16 cellular contexts compared by ENCODE assay signal in genomic region chr14:100528962-100529560, GRCh38. TPM values are rescaled to one million over a fixed set of nuclear protein-coding genes. Genes with fewer than 3 reads are reported as not detected.
A peak's percentile ranks its signal among the peaks of the same experiment; 100 is the strongest.
DNase-seq lines count a peak whose midpoint lies in the region; ATAC-seq, FAIRE-seq and TF ChIP-seq lines count a peak whose summit lies in the region.
"Had no signal": no experiment of that assay in that cellular context is flagged by ENCODE, and none has a peak within 500 bp of the region (broad histone marks: within the 10 kb centered on the region; RNA-seq: fewer than 3 reads in every experiment).

No MANE protein-coding gene starts in this region.

- H3K4me1 ChIP-seq in kidney (ENCODE audit: control insufficient read depth in 1 of 2, insufficient read depth in 1 of 2, low read depth in 1 of 2, low read length in 2 of 2): peaks cover 0 to 6% of the 10 kb centered on the region in 2 donors
- H3K4me1 ChIP-seq: foreskin keratinocyte had no signal

- H3K9ac ChIP-seq in kidney (ENCODE audit: low read length in 2 of 2): no peak overlapping the region
- H3K9ac ChIP-seq: GM23248 had no signal

- H3K27me3 ChIP-seq in WERI-Rb-1 (ENCODE audit: insufficient read depth, low read depth, severe bottlenecking): no peaks in the 10 kb centered on the region
- H3K27me3 ChIP-seq: foreskin keratinocyte, Peyer's patch had no signal

- ATAC-seq in left ventricle myocardium superior: no peak
- ATAC-seq in Right ventricle myocardium inferior: no peak
- no peak for ATAC-seq in GM21381 (IDR thresholded peaks at IDR 0.05; ENCODE audit: unreplicated experiment)
- ATAC-seq: foreskin keratinocyte, left colon had no signal

- H3K9me3 ChIP-seq in WERI-Rb-1 (ENCODE audit: severe bottlenecking) (no peaks in the 10 kb centered on the region), kidney (ENCODE audit: control insufficient read depth in 1 of 2, low read length in 2 of 2) (no peaks in the 10 kb centered on the region)
- H3K9me3 ChIP-seq: Peyer's patch had no signal

- H3K4me3 ChIP-seq in WERI-Rb-1 (ENCODE audit: low read depth, low read length) (no peak overlapping the region), kidney (ENCODE audit: low read length in 2 of 2) (no peak overlapping the region)
- H3K4me3 ChIP-seq: GM23248, Peyer's patch had no signal

- TF ChIP-seq CTCF in WERI-Rb-1 (IDR thresholded peaks at IDR 0.05; ENCODE audit: low read depth, low read length) (no peak), kidney (IDR thresholded peaks at IDR 0.05; ENCODE audit: borderline replicate concordance, extremely low read depth, insufficient read depth) (no peak)

- H3K27ac ChIP-seq in WERI-Rb-1: no peak overlapping the region
- no peak overlapping the region for H3K27ac ChIP-seq in kidney (ENCODE audit: low read depth in 2 of 2, low read length in 2 of 2)
- no peak overlapping the region for H3K27ac ChIP-seq in caudate nucleus (ENCODE audit: low read depth, low read length)
- H3K27ac ChIP-seq: foreskin keratinocyte, GM23248, Peyer's patch had no signal

- DNase-seq in left ventricle myocardium superior (peak; percentile 15), Right ventricle myocardium inferior (ENCODE audit: missing footprints) (no peak), WERI-Rb-1 (peak; percentile 3), kidney (peak; percentile 55), caudate nucleus (lab: John Stamatoyannopoulos, UW) (no peak), OCI-M2 (lab: John Stamatoyannopoulos, UW; ENCODE audit: unreplicated experiment) (no peak)
- DNase-seq: activated CD4-positive, alpha-beta T cell treated with anti-CD3 and anti-CD28 coated beads for 48 hours; foreskin keratinocyte; GM23248; KG1; NCI-H2029 treated with DMSO at 0.1 percent for 48 hours; NCI-H446 had no signal

- H3K36me3 ChIP-seq in WERI-Rb-1 (no peaks in the 10 kb centered on the region), kidney (ENCODE audit: control insufficient read depth in 1 of 2, insufficient read depth in 2 of 2, low read length in 2 of 2) (peaks cover 10 to 12% of the 10 kb centered on the region in 2 donors)

- intact Hi-C loops in left ventricle myocardium superior (cut with micrococcal nuclease): no loop called here
- intact Hi-C loops in Right ventricle myocardium inferior (cut with DNase I): no loop called here
- intact Hi-C loops in kidney (cut with DNase I): no loop called here

- no peak for FAIRE-seq in kidney (lab: Jason Lieb, UNC)
- FAIRE-seq: GM18507 had no signal

RNA-seq across cellular contexts. Expression of gene BEGAIN, which starts 58.2 kb away (rescaled TPM):
- total RNA-seq in left ventricle myocardium superior (0.79 TPM), Right ventricle myocardium inferior (0.68 TPM), kidney (1.4 TPM)
- 0.52 TPM for polyA plus RNA-seq in kidney (ENCODE audit: insufficient read depth, low read depth, low replicate concordance)

Comparison
In these comparisons a context has a peak if more than half of its experiments do, and no peak if none do; other contexts are left out.
1. DNase-seq: peak in left ventricle myocardium superior (single experiment), WERI-Rb-1 (single experiment) and kidney (single experiment); none in Right ventricle myocardium inferior (single experiment), caudate nucleus (0 of 61) and OCI-M2 (single experiment).